In the genomic region with DNA sequence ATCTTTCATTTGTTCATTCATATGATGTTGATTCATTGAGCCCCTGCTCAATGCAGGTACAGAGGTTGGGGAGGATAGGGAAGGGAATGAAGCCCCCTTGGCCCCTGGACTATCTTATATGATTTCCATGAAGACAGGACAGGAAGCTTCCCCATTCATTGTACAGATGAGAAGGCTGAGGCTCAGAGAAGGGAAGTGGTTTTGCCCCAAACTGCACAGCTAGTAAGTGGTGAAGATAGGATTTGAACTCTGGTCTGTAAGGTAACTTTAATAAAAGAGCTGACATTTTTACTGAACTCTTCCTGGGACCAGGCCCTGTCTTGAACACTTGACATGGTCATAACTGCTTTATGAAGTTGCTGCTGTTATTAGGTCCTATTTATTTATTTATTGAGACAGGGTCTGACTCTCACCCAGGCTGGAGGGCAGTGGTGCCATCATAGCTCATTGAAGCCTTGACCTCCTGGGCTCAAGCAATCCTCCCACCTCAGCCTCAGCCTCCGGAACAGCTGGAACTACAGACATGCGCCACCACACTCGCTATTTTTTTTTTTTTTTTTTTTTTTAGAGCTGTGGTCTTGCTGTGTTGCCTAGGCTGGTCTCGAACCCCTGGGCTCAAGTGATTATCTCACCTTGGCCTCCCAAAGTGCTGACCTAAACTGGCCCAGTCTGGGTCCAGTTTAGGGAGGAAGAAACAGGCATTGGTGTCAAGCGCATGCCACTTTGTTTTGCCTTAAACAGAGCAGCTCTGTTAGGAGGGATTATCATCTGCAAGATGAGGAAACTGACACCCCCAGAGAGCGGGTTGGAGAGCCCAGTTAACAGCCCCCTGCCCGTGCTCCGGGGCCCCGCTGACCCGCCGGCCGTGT, we compare ENCODE assay signal across 8 cellular contexts. TPM values are rescaled to one million over a fixed set of nuclear protein-coding genes. Genes with fewer than 3 reads are reported as not detected.
DNase-seq lines count a peak whose midpoint lies in the region; ATAC-seq and TF ChIP-seq lines count a peak whose summit lies in the region.

No MANE protein-coding gene starts in this region.

- H3K27ac ChIP-seq in heart left ventricle: peak overlapping the region; percentile 44 to 96 (median 92)
- H3K27ac ChIP-seq in adrenal gland: peak overlapping the region in 4 of 5 donors; percentile 70 to 96 (median 86)
- peak overlapping the region; percentile 91 for H3K27ac ChIP-seq in lower lobe of right lung
- H3K27ac ChIP-seq in upper lobe of right lung: peak overlapping the region; percentile 81

- TF ChIP-seq CTCF in heart left ventricle (IDR thresholded peaks at IDR 0.05) (no peak), adrenal gland (IDR thresholded peaks at IDR 0.05) (no peak), lower lobe of right lung (IDR thresholded peaks at IDR 0.05) (no peak), upper lobe of right lung (IDR thresholded peaks at IDR 0.05) (no peak)

- TF ChIP-seq POLR2A in heart left ventricle (IDR thresholded peaks at IDR 0.05) (no peak), adrenal gland (IDR thresholded peaks at IDR 0.05) (no peak)

- intact Hi-C loops in heart left ventricle (cut with DNase I): loop anchor here in 8 of 10 donors (1.0 to 5.0 kb wide), 4 partner anchors 21 to 59 kb away; no protein-coding TSS in a partner anchor
- intact Hi-C loops in left cardiac atrium (cut with DNase I): loop anchor here in 1 of 2 donors (2.0 kb wide), 1 partner anchor 57 kb away; no protein-coding TSS in a partner anchor
- intact Hi-C loops in adrenal gland (cut with DNase I): no loop called here
- intact Hi-C loops in lower lobe of right lung (cut with DNase I): no loop called here
- intact Hi-C loops in upper lobe of right lung (cut with DNase I): no loop called here

- H3K4me1 ChIP-seq in heart left ventricle (peaks cover 0 to 42% (median 24%) of the 10 kb centered on the region in 12 donors), adrenal gland (replicated peaks in 1 of 2) (peaks cover 6 to 11% of the 10 kb centered on the region in 2 donors), lower lobe of right lung (peaks cover 47% of the 10 kb centered on the region), upper lobe of right lung (peaks cover 27% of the 10 kb centered on the region)

- 23 to 31% (median 24%) methylated on average over 11 to 12 of the region's 12 CpGs for WGBS in heart left ventricle, 4 donors
- WGBS in adrenal gland, 4 donors: 12 to 48% (median 25%) methylated on average over 4 to 12 of the region's 12 CpGs

- ATAC-seq in heart left ventricle: no peak
- ATAC-seq in left cardiac atrium: no peak
- no peak for ATAC-seq in lower lobe of right lung
- ATAC-seq in upper lobe of right lung: no peak
- no peak for ATAC-seq in HG03378 (IDR thresholded peaks at IDR 0.05; ENCODE audit: unreplicated experiment)

- no peaks in the 10 kb centered on the region for H3K36me3 ChIP-seq in heart left ventricle
- H3K36me3 ChIP-seq in adrenal gland (replicated peaks in 1 of 2): no peaks in the 10 kb centered on the region
- no peaks in the 10 kb centered on the region for H3K36me3 ChIP-seq in lower lobe of right lung
- no peaks in the 10 kb centered on the region for H3K36me3 ChIP-seq in upper lobe of right lung

- H3K27me3 ChIP-seq in heart left ventricle (no peaks in the 10 kb centered on the region), adrenal gland (no peaks in the 10 kb centered on the region), lower lobe of right lung (ENCODE audit: low read depth) (no peaks in the 10 kb centered on the region), upper lobe of right lung (no peaks in the 10 kb centered on the region)

- DNase-seq in heart left ventricle: no peak
- DNase-seq in left cardiac atrium: no peak
- DNase-seq in adrenal gland: peak in 1 of 7 donors; percentile 12
- DNase-seq in lower lobe of right lung: no peak
- no peak for DNase-seq in upper lobe of right lung
- no peak for DNase-seq in HPDE6-E6E7 (ENCODE audit: extremely low spot score)
- no peak for DNase-seq in DMS153 (lab: John Stamatoyannopoulos, UW)

- H3K4me3 ChIP-seq in heart left ventricle (peak overlapping the region in 11 of 12 donors; percentile 32 to 72 (median 63)), adrenal gland (peak overlapping the region in 2 of 4 donors; percentile 28 to 62), lower lobe of right lung (peak overlapping the region; percentile 60), upper lobe of right lung (peak overlapping the region; percentile 52)

- H3K9me3 ChIP-seq in heart left ventricle (no peaks in the 10 kb centered on the region), adrenal gland (replicated peaks in 1 of 3) (no peaks in the 10 kb centered on the region), lower lobe of right lung (no peaks in the 10 kb centered on the region), upper lobe of right lung (no peaks in the 10 kb centered on the region)

RNA-seq across cellular contexts. Expression of a gene that starts 5.0 kb away (rescaled TPM):
- 10 to 100 TPM in 5 of 9 donors, 1 to 10 TPM in 4; 6.4 to 22.2 (median 12.2) TPM for total RNA-seq in heart left ventricle
- 10 to 100 TPM in 1 of 2 donors, 1 to 10 TPM in 1; 3.7 to 13.5 TPM for polyA plus RNA-seq in heart left ventricle
- total RNA-seq in left cardiac atrium: 1 to 10 TPM; 6.8 to 7.3 TPM
- total RNA-seq in adrenal gland: 10 to 100 TPM in 4 of 8 donors, 1 to 10 TPM in 4; 3.4 to 13.9 (median 9.1) TPM
- polyA plus RNA-seq in adrenal gland: 1 to 10 TPM; 4.0 to 7.0 (median 4.7) TPM
- 10.3 TPM for total RNA-seq in lower lobe of right lung
- 9.3 TPM for total RNA-seq in upper lobe of right lung

RNA-seq across cellular contexts. Expression of a gene that starts 7.6 kb away (rescaled TPM):
- 10 to 100 TPM; 23.1 to 35.5 (median 28.1) TPM for total RNA-seq in heart left ventricle
- polyA plus RNA-seq in heart left ventricle: 10 to 100 TPM; 30.5 to 43.4 TPM
- total RNA-seq in left cardiac atrium: 10 to 100 TPM; 20.9 to 27.9 TPM
- 10 to 100 TPM; 18.0 to 45.3 (median 30.2) TPM for total RNA-seq in adrenal gland
- polyA plus RNA-seq in adrenal gland: 10 to 100 TPM in 2 of 3 donors, 1 to 10 TPM in 1; 7.7 to 88.3 (median 50.1) TPM
- total RNA-seq in lower lobe of right lung: 23.3 TPM
- 25.3 TPM for total RNA-seq in upper lobe of right lung

RNA-seq across cellular contexts. Expression of a gene that starts 21.9 kb away (rescaled TPM):
- total RNA-seq in heart left ventricle (10 to 100 TPM in 2 of 9 donors, 1 to 10 TPM in 7; 4.5 to 15.5 (median 7.9) TPM), left cardiac atrium (10 to 100 TPM in 1 of 2 donors, 1 to 10 TPM in 1; 6.4 to 10.1 TPM), adrenal gland (10 to 100 TPM in 7 of 8 donors, 1 to 10 TPM in 1; 6.6 to 17.6 (median 12.5) TPM), lower lobe of right lung (14.5 TPM), upper lobe of right lung (13.4 TPM)
- polyA plus RNA-seq in heart left ventricle (1 to 10 TPM; 7.9 to 9.1 TPM), adrenal gland (10 to 100 TPM in 2 of 3 donors, 1 to 10 TPM in 1; 1.6 to 74.1 (median 14.0) TPM)

RNA-seq across cellular contexts. Expression of a gene that starts 47.4 kb away (rescaled TPM):
- 10 to 100 TPM in 6 of 9 donors, 1 to 10 TPM in 3; 8.5 to 28.9 (median 14.1) TPM for total RNA-seq in heart left ventricle
- 10 to 100 TPM in 1 of 2 donors, 1 to 10 TPM in 1; 8.1 to 10.8 TPM for polyA plus RNA-seq in heart left ventricle
- total RNA-seq in left cardiac atrium: 10 to 100 TPM in 1 of 2 donors, 1 to 10 TPM in 1; 8.8 to 14.2 TPM
- 100 to 1,000 TPM in 1 of 8 donors, 10 to 100 TPM in 7; 25.6 to 101 (median 88.5) TPM for total RNA-seq in adrenal gland
- polyA plus RNA-seq in adrenal gland: 10 to 100 TPM; 19.5 to 60.5 (median 45.8) TPM
- total RNA-seq in lower lobe of right lung: 30.2 TPM
- total RNA-seq in upper lobe of right lung: 19.5 TPM

RNA-seq across cellular contexts. Expression of a gene that starts 56.1 kb away (rescaled TPM):
- 10 to 100 TPM in 3 of 9 donors, 1 to 10 TPM in 6; 4.6 to 12.1 (median 9.0) TPM for total RNA-seq in heart left ventricle
- polyA plus RNA-seq in heart left ventricle: 1 to 10 TPM; 8.1 to 9.3 TPM
- total RNA-seq in left cardiac atrium: 10 to 100 TPM in 1 of 2 donors, 1 to 10 TPM in 1; 9.2 to 10.9 TPM
- 10 to 100 TPM in 6 of 8 donors, 1 to 10 TPM in 2; 6.0 to 23.0 (median 12.8) TPM for total RNA-seq in adrenal gland
- 10 to 100 TPM in 2 of 3 donors, 1 to 10 TPM in 1; 8.7 to 40.1 (median 19.1) TPM for polyA plus RNA-seq in adrenal gland
- total RNA-seq in lower lobe of right lung: 15.0 TPM
- 18.6 TPM for total RNA-seq in upper lobe of right lung

Comparison
In these comparisons a context has a peak if more than half of its experiments do, and no peak if none do; other contexts are left out.
1. intact Hi-C loops: an anchor here in heart left ventricle (1.0 to 5.0 kb wide); none called in adrenal gland, lower lobe of right lung and upper lobe of right lung.